In genomic region chr4:23058113-23058512, GRCh38 we compare ENCODE assay signal across 21 cellular contexts.
"Had no signal": no experiment of that assay in that cellular context is flagged by ENCODE, and none has a peak within 500 bp of the region (broad histone marks: within the 10 kb centered on the region; RNA-seq: fewer than 3 reads in every experiment).

No MANE protein-coding gene starts in this region.

- ATAC-seq: activated CD8-positive, alpha-beta T cell treated with anti-CD3 and anti-CD28 coated beads, Interleukin-2, amount 10 ng/mL, durations not matched to agents 7 days and 5 days; T-cell had no signal

- H2AFZ ChIP-seq: PC-9 had no signal

- H3K27ac ChIP-seq: breast epithelium, PC-9, SK-N-MC, VCaP had no signal

- H3K9me3 ChIP-seq: breast epithelium had no signal

- H3K4me3 Mint-ChIP-seq: activated CD8-positive, alpha-beta T cell treated with anti-CD3 and anti-CD28 coated beads, Interleukin-2, amount 10 ng/mL, durations not matched to agents 7 days and 5 days; activated naive CD8-positive, alpha-beta T cell treated with anti-CD3 and anti-CD28 coated beads, Interleukin-2, amount 10 ng/mL, durations not matched to agents 7 days and 5 days; T-cell had no signal

- DNase-seq: activated CD4-positive, alpha-beta T cell treated with anti-CD3 and anti-CD28 coated beads for 4 hours; activated CD8-positive, alpha-beta memory T cell treated with anti-CD3 and anti-CD28 coated beads, Interleukin-2, amount 50 U/mL, for 48 hours; activated CD8-positive, alpha-beta T cell treated with anti-CD3 and anti-CD28 coated beads, Interleukin-2, amount 10 ng/mL, durations not matched to agents 7 days and 5 days; activated naive CD4-positive, alpha-beta T cell treated with anti-CD3 and anti-CD28 coated beads, Interleukin-2, amount 50 U/mL, for 16 hours; activated naive CD8-positive, alpha-beta T cell treated with anti-CD3 and anti-CD28 coated beads, Interleukin-2, amount 10 ng/mL, durations not matched to agents 7 days and 5 days; activated T-cell treated with anti-CD3 and anti-CD28 coated beads, Interleukin-2, amount 50 U/mL, for 1 hour; aorta; caudate nucleus; NCI-H146; NCI-H1930; NCI-H345; NCI-H510A treated with DMSO at 0.1 percent for 48 hours; NCI-H69; PC-9; T-cell; T-helper 2 cell; T1000 had no signal

- H3K27me3 Mint-ChIP-seq: activated naive CD8-positive, alpha-beta T cell treated with anti-CD3 and anti-CD28 coated beads, Interleukin-2, amount 10 ng/mL, durations not matched to agents 7 days and 5 days; T-cell had no signal

- FAIRE-seq: TTC549 had no signal

- H3K4me1 Mint-ChIP-seq: activated naive CD8-positive, alpha-beta T cell treated with anti-CD3 and anti-CD28 coated beads, Interleukin-2, amount 10 ng/mL, durations not matched to agents 7 days and 5 days; T-cell had no signal

- H3K4me3 ChIP-seq: breast epithelium, PC-9, SK-N-MC had no signal

- H3K9me3 Mint-ChIP-seq: activated naive CD8-positive, alpha-beta T cell treated with anti-CD3 and anti-CD28 coated beads, Interleukin-2, amount 10 ng/mL, durations not matched to agents 7 days and 5 days had no signal

- H3K36me3 Mint-ChIP-seq: activated naive CD8-positive, alpha-beta T cell treated with anti-CD3 and anti-CD28 coated beads, Interleukin-2, amount 10 ng/mL, durations not matched to agents 7 days and 5 days; T-cell had no signal

- H3K4me2 ChIP-seq: PC-9 had no signal

- H3K4me1 ChIP-seq: breast epithelium had no signal

- H3K27ac Mint-ChIP-seq: activated CD8-positive, alpha-beta T cell treated with anti-CD3 and anti-CD28 coated beads, Interleukin-2, amount 10 ng/mL, durations not matched to agents 7 days and 5 days; activated naive CD8-positive, alpha-beta T cell treated with anti-CD3 and anti-CD28 coated beads, Interleukin-2, amount 10 ng/mL, durations not matched to agents 7 days and 5 days; T-cell had no signal

- H3K27me3 ChIP-seq: breast epithelium had no signal

- H3K36me3 ChIP-seq: breast epithelium had no signal
